ENCODE assay signal across 13 cellular contexts in genomic region chr13:29954082-29955043, GRCh38.
A peak's percentile ranks its signal among the peaks of the same experiment; 100 is the strongest.
DNase-seq lines count a peak whose midpoint lies in the region; ATAC-seq lines count a peak whose summit lies in the region.
"Had no signal": no experiment of that assay in that cellular context is flagged by ENCODE, and none has a peak within 500 bp of the region (broad histone marks: within the 10 kb centered on the region; RNA-seq: fewer than 3 reads in every experiment).

No MANE protein-coding gene starts in this region.

- no peaks in the 10 kb centered on the region for H3K36me3 ChIP-seq in CD8-positive, alpha-beta memory T cell (ENCODE audit: insufficient read depth, low read length)
- H3K36me3 ChIP-seq: BE2C, vagina had no signal

- H3K27ac Mint-ChIP-seq in CD8-positive, alpha-beta memory T cell = peak overlapping the region; percentile 41 to 94 (median 85)
- peak overlapping the region; percentile 94 for H3K27ac Mint-ChIP-seq in activated CD4-positive, alpha-beta T cell treated with anti-CD3 and anti-CD28 coated beads, Interleukin-2, amount 10 ng/mL, durations not matched to agents 7 days and 5 days
- peak overlapping the region; percentile 63 to 86 for H3K27ac Mint-ChIP-seq in activated naive CD4-positive, alpha-beta T cell treated with anti-CD3 and anti-CD28 coated beads, Interleukin-2, amount 50 U/mL, for 72 hours

- POLR2A ChIA-PET in CD8-positive, alpha-beta memory T cell (lab: Charles Lee) = interaction anchor here (1.4 to 2.9 kb wide), 4 partner anchors 17 to 104 kb away, joined by 6 to 14 read pairs (median 11); partner anchors contain the start of gene UBL3
- POLR2A ChIA-PET in activated CD4-positive, alpha-beta T cell treated with anti-CD3 and anti-CD28 coated beads, Interleukin-2, amount 10 ng/mL, durations not matched to agents 7 days and 5 days (lab: Charles Lee) = interaction anchor here (0.7 to 1.2 kb wide), 2 partner anchors 19 to 1092 kb away, joined by 3 to 4 read pairs; no protein-coding TSS in a partner anchor

- ATAC-seq in activated naive CD4-positive, alpha-beta T cell treated with anti-CD3 and anti-CD28 coated beads, Interleukin-2, amount 50 U/mL, for 72 hours = peak; percentile 69 to 87
- no peak for ATAC-seq in GM19328 (IDR thresholded peaks at IDR 0.05; ENCODE audit: unreplicated experiment)

- H3K4me3 Mint-ChIP-seq in CD8-positive, alpha-beta memory T cell = peak overlapping the region; percentile 25 to 91 (median 84)
- H3K4me3 Mint-ChIP-seq in activated CD4-positive, alpha-beta T cell treated with anti-CD3 and anti-CD28 coated beads, Interleukin-2, amount 10 ng/mL, durations not matched to agents 7 days and 5 days = peak overlapping the region; percentile 67

- H3K9me3 ChIP-seq in CD8-positive, alpha-beta memory T cell (ENCODE audit: low read length) = no peaks in the 10 kb centered on the region
- H3K9me3 ChIP-seq: BE2C, vagina had no signal

- H3K27me3 ChIP-seq in CD8-positive, alpha-beta memory T cell (ENCODE audit: insufficient read depth, low read length, poor library complexity, severe bottlenecking) = no peaks in the 10 kb centered on the region
- H3K27me3 ChIP-seq: vagina had no signal

- H3K27me3 Mint-ChIP-seq in CD8-positive, alpha-beta memory T cell = peaks cover 0 to 3% of the 10 kb centered on the region in 2 donors
- H3K27me3 Mint-ChIP-seq in activated CD4-positive, alpha-beta T cell treated with anti-CD3 and anti-CD28 coated beads, Interleukin-2, amount 10 ng/mL, durations not matched to agents 7 days and 5 days = peaks cover 6% of the 10 kb centered on the region

- no peaks in the 10 kb centered on the region for H3K9me3 Mint-ChIP-seq in CD8-positive, alpha-beta memory T cell
- peaks cover 2% of the 10 kb centered on the region for H3K9me3 Mint-ChIP-seq in activated CD4-positive, alpha-beta T cell treated with anti-CD3 and anti-CD28 coated beads, Interleukin-2, amount 10 ng/mL, durations not matched to agents 7 days and 5 days
- H3K9me3 Mint-ChIP-seq in activated naive CD4-positive, alpha-beta T cell treated with anti-CD3 and anti-CD28 coated beads, Interleukin-2, amount 50 U/mL, for 72 hours = no peaks in the 10 kb centered on the region

- peaks cover 44% of the 10 kb centered on the region for H3K4me1 ChIP-seq in CD8-positive, alpha-beta memory T cell (ENCODE audit: insufficient read depth, low read length)
- H3K4me1 ChIP-seq: BE2C, vagina had no signal

- H3K4me3 ChIP-seq in CD8-positive, alpha-beta memory T cell (ENCODE audit: low read length) = peak overlapping the region; percentile 40
- H3K4me3 ChIP-seq: vagina had no signal

- peak; percentile 23 to 74 (median 55) for DNase-seq in CD8-positive, alpha-beta memory T cell
- peak; percentile 59 for DNase-seq in activated CD4-positive, alpha-beta T cell treated with anti-CD3 and anti-CD28 coated beads, Interleukin-2, amount 10 ng/mL, durations not matched to agents 7 days and 5 days
- peak in 1 of 2 donors; percentile 32 for DNase-seq in activated naive CD4-positive, alpha-beta T cell treated with anti-CD3 and anti-CD28 coated beads, Interleukin-2, amount 50 U/mL, for 72 hours (ENCODE audit: low spot score in 2 of 2)
- DNase-seq in stimulated activated CD4-positive, alpha-beta T cell treated with anti-CD3 and anti-CD28 coated beads, Interleukin-15, amount 100 ng/mL, for 48 hours (ENCODE audit: low read depth in 2 of 2) = peak; percentile 13 to 36
- DNase-seq in H4 (ENCODE audit: low spot score) (no peak), DMS114 treated with DMSO at 0.1 percent for 48 hours (lab: John Stamatoyannopoulos, UW; ENCODE audit: unreplicated experiment) (no peak), NCI-H510A (lab: John Stamatoyannopoulos, UW) (no peak)
- DNase-seq: BE2C, NCI-H2029, OCI-M1 had no signal

- H3K36me3 Mint-ChIP-seq in CD8-positive, alpha-beta memory T cell = peaks cover 0 to 3% (median 0%) of the 10 kb centered on the region in 3 donors
- peaks cover 6% of the 10 kb centered on the region for H3K36me3 Mint-ChIP-seq in activated CD4-positive, alpha-beta T cell treated with anti-CD3 and anti-CD28 coated beads, Interleukin-2, amount 10 ng/mL, durations not matched to agents 7 days and 5 days (ENCODE audit: low read depth)
- peaks cover 0 to 10% of the 10 kb centered on the region in 2 donors for H3K36me3 Mint-ChIP-seq in activated naive CD4-positive, alpha-beta T cell treated with anti-CD3 and anti-CD28 coated beads, Interleukin-2, amount 50 U/mL, for 72 hours

- H3K4me1 Mint-ChIP-seq in CD8-positive, alpha-beta memory T cell = peaks cover 42 to 67% (median 53%) of the 10 kb centered on the region in 3 donors
- H3K4me1 Mint-ChIP-seq in activated CD4-positive, alpha-beta T cell treated with anti-CD3 and anti-CD28 coated beads, Interleukin-2, amount 10 ng/mL, durations not matched to agents 7 days and 5 days = peaks cover 60% of the 10 kb centered on the region

- CTCF ChIA-PET in CD8-positive, alpha-beta memory T cell (lab: Charles Lee) = interaction anchor here (1.0 to 6.4 kb wide), 10 partner anchors 12 to 160 kb away, joined by 3 to 59 read pairs (median 4); partner anchors contain the start of gene UBL3
- CTCF ChIA-PET in activated CD4-positive, alpha-beta T cell treated with anti-CD3 and anti-CD28 coated beads, Interleukin-2, amount 10 ng/mL, durations not matched to agents 7 days and 5 days (lab: Charles Lee) = interaction anchor here (0.6 to 2.6 kb wide), 9 partner anchors 10 to 619 kb away, joined by 3 to 7 read pairs (median 4); no protein-coding TSS in a partner anchor

- no peak overlapping the region for H3K27ac ChIP-seq in CD8-positive, alpha-beta memory T cell (ENCODE audit: low read depth, low read length)
- H3K27ac ChIP-seq: epithelial cell of prostate, vagina had no signal

Comparison
In these comparisons a context has a peak if more than half of its experiments do, and no peak if none do; other contexts are left out.
1. DNase-seq: peak in CD8-positive, alpha-beta memory T cell (5 of 5), activated CD4-positive, alpha-beta T cell treated with anti-CD3 and anti-CD28 coated beads, Interleukin-2, amount 10 ng/mL, durations not matched to agents 7 days and 5 days (single experiment) and stimulated activated CD4-positive, alpha-beta T cell treated with anti-CD3 and anti-CD28 coated beads, Interleukin-15, amount 100 ng/mL, for 48 hours (2 of 2); none in H4 (single experiment), DMS114 treated with DMSO at 0.1 percent for 48 hours (single experiment) and NCI-H510A (single experiment).
2. Peak in every context shown above with its lines, with median percentiles within 50 percentile points of each other: H3K27ac Mint-ChIP-seq.